26 cellular contexts compared by ENCODE assay signal in genomic region chr11:98453378-98453777, GRCh38.
A peak's percentile ranks its signal among the peaks of the same experiment; 100 is the strongest.
DNase-seq lines count a peak whose midpoint lies in the region; ATAC-seq, FAIRE-seq and TF ChIP-seq lines count a peak whose summit lies in the region.
"Had no signal": no experiment of that assay in that cellular context is flagged by ENCODE, and none has a peak within 500 bp of the region (broad histone marks: within the 10 kb centered on the region; RNA-seq: fewer than 3 reads in every experiment).

No MANE protein-coding gene starts in this region.

- no peaks in the 10 kb centered on the region for H3K9me3 ChIP-seq in K562 (replicated peaks; ENCODE audit: control insufficient read depth, insufficient read depth, low read depth, low read length)
- H3K9me3 ChIP-seq in testis = no peaks in the 10 kb centered on the region
- H3K9me3 ChIP-seq: BE2C, BLaER1 had no signal

- H3K4me1 ChIP-seq in GM23338 (ENCODE audit: insufficient read depth) (no peaks in the 10 kb centered on the region; the same call in 1 of the 2 replicates), K562 (replicated peaks in 1 of 2; ENCODE audit: control insufficient read depth in 2 of 2, insufficient read depth in 2 of 2, low read length in 2 of 2) (no peaks in the 10 kb centered on the region; a peak in 1 of 5 replicates), testis (no peaks in the 10 kb centered on the region)
- H3K4me1 ChIP-seq: BE2C, BLaER1 had no signal

- 0 out of 2 replicates have a peak overlapping the region, but pooled peaks have one; percentile 16 for H3K27ac Mint-ChIP-seq in GM23338
- H3K27ac Mint-ChIP-seq: CD14-positive monocyte; CD4-positive, alpha-beta memory T cell; CD4-positive, CD25-positive, alpha-beta regulatory T cell; CD8-positive, alpha-beta memory T cell had no signal

- in situ Hi-C loops in K562 (cut with MboI) = no loop called here

- H3K9me2 ChIP-seq in GM23338 (ENCODE audit: insufficient read depth) = no peaks in the 10 kb centered on the region

- WGBS in K562 (ENCODE audit: insufficient coverage, low coverage, missing lambda C conversion rate) = 35% methylated on average over 11 of the region's 11 CpGs
- WGBS in testis, 2 donors = 46 to 75% methylated on average over 11 of the region's 11 CpGs

- POLR2A ChIA-PET in K562 (lab: Yijun Ruan, JAX) (no interaction called here), HEK293T (lab: Yijun Ruan, JAX) (no interaction called here)

- H3K79me2 ChIP-seq in GM23338 (replicated peaks; ENCODE audit: insufficient read depth) = no peaks in the 10 kb centered on the region
- H3K79me2 ChIP-seq in K562 (ENCODE audit: control insufficient read depth, insufficient read depth, low read length) = no peaks in the 10 kb centered on the region

- TF ChIP-seq EP300 in K562 (IDR thresholded peaks at IDR 0.05; ENCODE audit: low read length) = no peak

- H3K27me3 Mint-ChIP-seq in GM23338 (ENCODE audit: insufficient read depth, low read depth, poor library complexity) = peaks cover 2% of the 10 kb centered on the region
- H3K27me3 Mint-ChIP-seq: CD4-positive, alpha-beta memory T cell; CD4-positive, CD25-positive, alpha-beta regulatory T cell; CD8-positive, alpha-beta memory T cell had no signal

- no peak for DNase-seq in GM23338 (ENCODE audit: low spot score)
- DNase-seq in K562 (ENCODE audit: extremely low read depth in 1 of 4, low spot score in 3 of 4) = no peak
- DNase-seq in testis = peak; percentile 34
- DNase-seq in GOT3 (lab: John Stamatoyannopoulos, UW) = no peak
- no peak for DNase-seq in HEK293T (ENCODE audit: extremely low spot score)
- DNase-seq: 8988T; ACHN; BE2C; C1 segment of cervical spinal cord; CD4-positive, alpha-beta memory T cell; CD4-positive, CD25-positive, alpha-beta regulatory T cell; CD8-positive, alpha-beta memory T cell; COR-L47; DMS 273 treated with DMSO at 0.1 percent for 48 hours; DMS153; DMS53; DMS79; DND-41; EL; GDM1 had no signal

- intact Hi-C loops in K562 (cut with micrococcal nuclease) = no loop called here
- intact Hi-C loops in testis (cut with DNase I; ENCODE audit: low total_unique reads) = no loop called here

- H3K27me3 ChIP-seq in GM23338 (ENCODE audit: insufficient read depth) (no peaks in the 10 kb centered on the region), K562 (ENCODE audit: control insufficient read depth in 2 of 2, insufficient read depth in 2 of 2, low read length in 2 of 2) (no peaks in the 10 kb centered on the region), testis (no peaks in the 10 kb centered on the region)
- H3K27me3 ChIP-seq: BE2C, BLaER1 had no signal

- H3K4me1 Mint-ChIP-seq in GM23338 = peaks cover 8% of the 10 kb centered on the region
- H3K4me1 Mint-ChIP-seq: CD14-positive monocyte; CD4-positive, alpha-beta memory T cell; CD4-positive, CD25-positive, alpha-beta regulatory T cell; CD8-positive, alpha-beta memory T cell had no signal

- no peak for TF ChIP-seq RAD21 in K562 (CRISPR knock-in tag; conservative IDR thresholded peaks at IDR 0.05 in 1 of 2, IDR thresholded peaks at IDR 0.05 in 1 of 2)

- no peaks in the 10 kb centered on the region for H3K36me3 ChIP-seq in GM23338 (ENCODE audit: insufficient read depth)
- no peaks in the 10 kb centered on the region for H3K36me3 ChIP-seq in K562 (ENCODE audit: control insufficient read depth, insufficient read depth, low read length)
- H3K36me3 ChIP-seq in testis (ENCODE audit: low read depth, missing control alignments) = no peaks in the 10 kb centered on the region
- H3K36me3 ChIP-seq: BE2C, BLaER1 had no signal

- no peak overlapping the region for H3K9ac ChIP-seq in K562 (ENCODE audit: insufficient read depth in 1 of 2, low read depth in 2 of 2, low read length in 2 of 2)
- H3K9ac ChIP-seq: BLaER1 had no signal

- H2AFZ ChIP-seq in GM23338 (no peak overlapping the region), K562 (ENCODE audit: low read depth, low read length) (peak overlapping the region; percentile 12; the same call in 1 of the 2 replicates)

- ATAC-seq in GM23338 = no peak
- no peak for ATAC-seq in K562
- ATAC-seq: GM12878 had no signal

- BruUV-seq in K562 (replicated peaks; lab: Mats Ljungman, UMichigan) = no TSS peak

- no peaks in the 10 kb centered on the region for H3K9me1 ChIP-seq in K562 (ENCODE audit: control insufficient read depth, insufficient read depth, low read length)

- no peak for TF ChIP-seq POLR2A in K562 (conservative IDR thresholded peaks at IDR 0.05)
- no peak for TF ChIP-seq POLR2A in testis (IDR thresholded peaks at IDR 0.05)

- CTCF ChIA-PET in K562 (lab: Yijun Ruan, JAX; ENCODE audit: low intra/inter-chr PET ratio) = no interaction called here
- CTCF ChIA-PET in HEK293T (lab: Yijun Ruan, JAX) = no interaction called here

- no peak overlapping the region for H3K4me3 ChIP-seq in GM23338
- H3K4me3 ChIP-seq in K562 = no peak overlapping the region
- H3K4me3 ChIP-seq in testis = peak overlapping the region; percentile 20 to 34
- H3K4me3 ChIP-seq: BLaER1, GM12878 had no signal

- H3K36me3 Mint-ChIP-seq in GM23338 (ENCODE audit: low read depth) = no peaks in the 10 kb centered on the region
- H3K36me3 Mint-ChIP-seq: CD14-positive monocyte; CD4-positive, alpha-beta memory T cell; CD4-positive, CD25-positive, alpha-beta regulatory T cell; CD8-positive, alpha-beta memory T cell had no signal

- H4K20me1 ChIP-seq in GM23338 (replicated peaks; ENCODE audit: insufficient read depth) (no peaks in the 10 kb centered on the region), K562 (replicated peaks; ENCODE audit: control insufficient read depth, insufficient read depth, low read length) (no peaks in the 10 kb centered on the region)
- H4K20me1 ChIP-seq: BLaER1 had no signal

- H3K27ac ChIP-seq in GM23338 (ENCODE audit: low read depth) (no peak overlapping the region), K562 (ENCODE audit: extremely low read depth, low read depth, low read length) (no peak overlapping the region), testis (no peak overlapping the region)
- H3K27ac ChIP-seq: BLaER1 had no signal

- H3K9me3 Mint-ChIP-seq in GM23338 = no peaks in the 10 kb centered on the region

- TF ChIP-seq CTCF in GM23338 (conservative IDR thresholded peaks at IDR 0.05; ENCODE audit: low read depth in 2 of 2) (no peak), K562 (IDR thresholded peaks at IDR 0.05 in 2 of 3, conservative IDR thresholded peaks at IDR 0.05 in 1 of 3; ENCODE audit: insufficient read depth in 2 of 3, low read depth in 1 of 3, low read length in 3 of 3) (no peak), testis (IDR thresholded peaks at IDR 0.05) (no peak)

- H3K4me2 ChIP-seq in GM23338 (no peak overlapping the region), K562 (ENCODE audit: insufficient read depth, low read length) (no peak overlapping the region)
- H3K4me2 ChIP-seq: BLaER1 had no signal

- no peak for FAIRE-seq in K562 (lab: Jason Lieb, UNC)
- FAIRE-seq: A204.1, GM12878, GM12892, GM18507 had no signal

- no peak overlapping the region for H3K4me3 Mint-ChIP-seq in GM23338
- H3K4me3 Mint-ChIP-seq: CD14-positive monocyte; CD4-positive, alpha-beta memory T cell; CD4-positive, CD25-positive, alpha-beta regulatory T cell; CD8-positive, alpha-beta memory T cell had no signal

- no peaks in the 10 kb centered on the region for H3F3A ChIP-seq in GM23338 (replicated peaks; ENCODE audit: low read depth)

TF ChIP-seq in GM23338, 12 proteins besides CTCF, POLR2A, EP300 and RAD21:
- TF ChIP-seq EZH2phosphoT487 (IDR thresholded peaks at IDR 0.05; ENCODE audit: unreplicated experiment) = no peak
- TF ChIP-seq ZNF114 (CRISPR knock-in tag; IDR thresholded peaks at IDR 0.05) = no peak
- TF ChIP-seq JUNB (IDR thresholded peaks at IDR 0.05; ENCODE audit: unreplicated experiment) = no peak
- TF ChIP-seq POLR2AphosphoS5 (IDR thresholded peaks at IDR 0.05; ENCODE audit: low read depth) = no peak
- no peak for TF ChIP-seq ZNF331 (CRISPR knock-in tag; IDR thresholded peaks at IDR 0.05; ENCODE audit: low read depth)

TF ChIP-seq in K562, 482 proteins besides CTCF, POLR2A, EP300 and RAD21 (continues in another document):
- TF ChIP-seq NR2C1 (IDR thresholded peaks at IDR 0.05) (no peak), NR2C1 (tag; IDR thresholded peaks at IDR 0.05) (no peak), NFIX (CRISPR knock-in tag; IDR thresholded peaks at IDR 0.05; ENCODE audit: low read depth) (no peak), ZBTB34 (CRISPR knock-in tag; IDR thresholded peaks at IDR 0.05) (no peak)

TF ChIP-seq in HEK293T, 16 proteins besides CTCF, POLR2A, EP300 and RAD21:
- no peak for TF ChIP-seq PKNOX1 (IDR thresholded peaks at IDR 0.05)
- TF ChIP-seq NFRKB (IDR thresholded peaks at IDR 0.05) = no peak

Comparison
In these comparisons a context has a peak if more than half of its experiments do, and no peak if none do; other contexts are left out.
1. H3K4me3 ChIP-seq: peak in testis (2 of 2); none in GM23338 (single experiment) and K562 (single experiment).